26 cellular contexts compared by ENCODE assay signal in the genomic region with DNA sequence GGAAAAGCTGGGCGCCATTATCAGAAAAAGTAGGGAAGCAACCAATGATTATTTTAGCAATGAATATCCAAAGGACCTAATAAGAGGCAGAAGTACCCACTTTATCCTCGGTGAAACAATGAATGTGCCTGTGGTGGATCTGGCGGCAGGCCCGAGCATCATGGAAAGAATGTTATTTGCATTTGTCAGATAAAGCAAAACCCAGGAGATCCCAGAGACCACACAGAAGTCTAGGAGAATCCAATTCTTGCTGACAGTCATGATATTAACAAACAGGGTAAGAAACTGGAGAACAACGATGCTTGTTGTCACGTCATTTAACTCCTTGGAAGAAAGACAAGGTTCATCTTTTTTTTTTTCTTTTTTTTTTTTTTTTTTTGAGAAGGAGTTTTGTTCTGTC. TPM values are rescaled to one million over a fixed set of nuclear protein-coding genes. Genes with fewer than 3 reads are reported as not detected.
A peak's percentile ranks its signal among the peaks of the same experiment; 100 is the strongest.
DNase-seq lines count a peak whose midpoint lies in the region; ATAC-seq and TF ChIP-seq lines count a peak whose summit lies in the region.
"Had no signal": no experiment of that assay in that cellular context is flagged by ENCODE, and none has a peak within 500 bp of the region (broad histone marks: within the 10 kb centered on the region; RNA-seq: fewer than 3 reads in every experiment).

No MANE protein-coding gene starts in this region.

- H3K9me3 ChIP-seq in Karpas-422 (ENCODE audit: low read length) (no peaks in the 10 kb centered on the region), vagina (no peaks in the 10 kb centered on the region)
- H3K9me3 ChIP-seq: lower lobe of right lung had no signal

- DNase-seq in AG08396 (ENCODE audit: low spot score) (peak; percentile 24), Karpas-422 (peak; percentile 12), astrocyte of the spinal cord (ENCODE audit: low read depth, low spot score) (peak; percentile 64), iris pigment epithelial cell (ENCODE audit: low read depth) (peak; percentile 47), vagina (ENCODE audit: extremely low spot score in 2 of 2) (no peak), globus pallidus (ENCODE audit: low spot score) (no peak)
- no peak for DNase-seq in effector CD8-positive, alpha-beta T cell (lab: John Stamatoyannopoulos, UW)
- DNase-seq: activated CD8-positive, alpha-beta memory T cell treated with anti-CD3 and anti-CD28 coated beads, Interleukin-2, amount 10 ng/mL, durations not matched to agents 7 days and 5 days; activated naive CD4-positive, alpha-beta T cell treated with Interleukin-2 at 50 U/mL for 16 hours; activated T-cell treated with anti-CD3 and anti-CD28 coated beads, Interleukin-2, amount 50 U/mL, for 72 hours; C1 segment of cervical spinal cord; Caco-2; GDM1; H7; head of caudate nucleus; lower lobe of right lung; NCI-H1048; NCI-H1694 treated with DMSO at 0.1 percent for 48 hours; NCI-H69; Peyer's patch; SIG-M5; small intestine; T1000 had no signal

- H3K9ac ChIP-seq in Karpas-422 (ENCODE audit: low read length), result no peak overlapping the region

- no peak for TF ChIP-seq POLR2A in vagina (IDR thresholded peaks at IDR 0.05)

- no peaks in the 10 kb centered on the region for H3K36me3 ChIP-seq in Karpas-422 (ENCODE audit: insufficient read depth, low read length)
- no peaks in the 10 kb centered on the region for H3K36me3 ChIP-seq in vagina
- H3K36me3 ChIP-seq: lower lobe of right lung, Peyer's patch had no signal

- ATAC-seq in HG02571 (IDR thresholded peaks at IDR 0.05; ENCODE audit: unreplicated experiment), result no peak
- ATAC-seq: activated CD8-positive, alpha-beta memory T cell treated with anti-CD3 and anti-CD28 coated beads, Interleukin-2, amount 10 ng/mL, durations not matched to agents 7 days and 5 days; activated T-cell treated with anti-CD3 and anti-CD28 coated beads, Interleukin-2, amount 50 U/mL, for 72 hours; lower lobe of right lung; natural killer cell treated with Interleukin-12 subunit alpha and Interleukin-12 subunit beta and Interleukin-15 and Interleukin-18, amount 100 ng/mL, for 72 hours; WTC11 had no signal

- H3K79me2 ChIP-seq in Karpas-422 (ENCODE audit: low read length), result no peaks in the 10 kb centered on the region

- in situ Hi-C loops in astrocyte of the spinal cord (cut with HindIII; ENCODE audit: low sequenced_read_pairs), result no loop called here

- intact Hi-C loops in vagina (cut with DNase I), result no loop called here

- H3K27ac ChIP-seq in Karpas-422 (ENCODE audit: low read length), result no peak overlapping the region
- H3K27ac ChIP-seq in vagina, result no peak overlapping the region
- H3K27ac ChIP-seq: lower lobe of right lung, Peyer's patch had no signal

- H3K4me1 ChIP-seq in Karpas-422 (ENCODE audit: low read length), result no peaks in the 10 kb centered on the region
- no peaks in the 10 kb centered on the region for H3K4me1 ChIP-seq in vagina
- H3K4me1 ChIP-seq: Caco-2, lower lobe of right lung, Peyer's patch had no signal

- H3K27me3 ChIP-seq in Karpas-422 (ENCODE audit: low read length) (no peaks in the 10 kb centered on the region), vagina (no peaks in the 10 kb centered on the region)
- H3K27me3 ChIP-seq: Peyer's patch had no signal

- H2AFZ ChIP-seq in Karpas-422 (ENCODE audit: low read length), result no peak overlapping the region

- TF ChIP-seq CTCF in astrocyte of the spinal cord (IDR thresholded peaks at IDR 0.05; ENCODE audit: low read depth, low read length), result no peak
- TF ChIP-seq CTCF in vagina (IDR thresholded peaks at IDR 0.05), result no peak

- H4K20me1 ChIP-seq in Karpas-422 (ENCODE audit: insufficient read depth, low read depth, low read length), result no peaks in the 10 kb centered on the region

- no peak overlapping the region for H3K4me3 ChIP-seq in Karpas-422 (ENCODE audit: low read length)
- no peak overlapping the region for H3K4me3 ChIP-seq in astrocyte of the spinal cord (ENCODE audit: low read depth, low read length)
- H3K4me3 ChIP-seq in vagina, result no peak overlapping the region
- H3K4me3 ChIP-seq: lower lobe of right lung, Peyer's patch had no signal

- no peak overlapping the region for H3K4me2 ChIP-seq in Karpas-422 (ENCODE audit: low read depth, low read length, poor library complexity, severe bottlenecking)

- H3K9me2 ChIP-seq in Karpas-422 (replicated peaks; ENCODE audit: insufficient read depth, low read length), result no peaks in the 10 kb centered on the region

RNA-seq across cellular contexts. Expression of a gene that starts 12.0 kb away (rescaled TPM):
- total RNA-seq in Karpas-422 (2014; rRNA removed; shearing (Covaris generic); ENCODE audit: low replicate concordance), result 27.2 and 72.4 TPM in 2 replicates
- total RNA-seq in vagina, result 53.0 TPM

Comparison
In these comparisons a context has a peak if more than half of its experiments do, and no peak if none do; other contexts are left out.
1. DNase-seq: peak in AG08396 (single experiment), Karpas-422 (single experiment), astrocyte of the spinal cord (single experiment) and iris pigment epithelial cell (single experiment); none in vagina (0 of 2), globus pallidus (single experiment) and effector CD8-positive, alpha-beta T cell (single experiment).